In genomic region chr21:44332383-44332782, GRCh38 we compare ENCODE assay signal across 1 cellular context.
TF ChIP-seq lines count a peak whose summit lies in the region.

No MANE protein-coding gene starts in this region.

TF ChIP-seq in HepG2, 621 proteins besides CTCF, POLR2A, EP300 and RAD21:
- TF ChIP-seq ZBTB33 (CRISPR knock-in tag; IDR thresholded peaks at IDR 0.05) (peak; percentile 97), ZNF646 (CRISPR knock-in tag; IDR thresholded peaks at IDR 0.05) (no peak), AGO1 (IDR thresholded peaks at IDR 0.05; ENCODE audit: low read depth, low read length, poor library complexity, severe bottlenecking) (peak; percentile 23)
